Comparison of ENCODE assay signal across 1 cellular context in genomic region chr7:124782335-124782734, GRCh38.
TF ChIP-seq lines count a peak whose summit lies in the region.

No MANE protein-coding gene starts in this region.

TF ChIP-seq in WTC11, 78 proteins besides CTCF, POLR2A, EP300 and RAD21 (continued from another document):
- TF ChIP-seq AFF4 (CRISPR knock-in tag; IDR thresholded peaks at IDR 0.05; ENCODE audit: borderline replicate concordance) (no peak), SP1 (CRISPR knock-in tag; conservative IDR thresholded peaks at IDR 0.05) (no peak), ATF3 (CRISPR knock-in tag; conservative IDR thresholded peaks at IDR 0.05) (no peak), AR (CRISPR knock-in tag; IDR thresholded peaks at IDR 0.05) (no peak), MYBL2 (CRISPR knock-in tag; IDR thresholded peaks at IDR 0.05) (no peak)
